Comparison of ENCODE assay signal across 13 cellular contexts in genomic region chr2:170013802-170014551, GRCh38.
A peak's percentile ranks its signal among the peaks of the same experiment; 100 is the strongest.
DNase-seq lines count a peak whose midpoint lies in the region; ATAC-seq and TF ChIP-seq lines count a peak whose summit lies in the region.
"Had no signal": no experiment of that assay in that cellular context is flagged by ENCODE, and none has a peak within 500 bp of the region (broad histone marks: within the 10 kb centered on the region; RNA-seq: fewer than 3 reads in every experiment).

No MANE protein-coding gene starts in this region.

- no peaks in the 10 kb centered on the region for H3K9me3 Mint-ChIP-seq in brain
- H3K9me3 Mint-ChIP-seq: immature natural killer cell, neural crest cell had no signal

- peak overlapping the region in 1 of 5 experiments; percentile 26 for H3K4me3 Mint-ChIP-seq in brain
- H3K4me3 Mint-ChIP-seq: immature natural killer cell, neural crest cell had no signal

- TF ChIP-seq CTCF in brain (conservative IDR thresholded peaks at IDR 0.05), result no peak

- peaks cover 35% of the 10 kb centered on the region for H3K36me3 Mint-ChIP-seq in brain

- ATAC-seq in GM19035 (IDR thresholded peaks at IDR 0.05; ENCODE audit: unreplicated experiment), result no peak

- DNase-seq in Ammon's horn (ENCODE audit: low spot score) (peak; percentile 54), NCI-H1694 (lab: John Stamatoyannopoulos, UW) (peak; percentile 72), inferior parietal cortex (ENCODE audit: extremely low spot score) (peak; percentile 70), T1000 (lab: John Stamatoyannopoulos, UW) (no peak), COLO829 (ENCODE audit: low spot score) (no peak), NCI-H69 (lab: John Stamatoyannopoulos, UW) (no peak)
- DNase-seq: DMS79, immature natural killer cell, NCI-H2029 treated with DMSO at 0.1 percent for 48 hours, upper lobe of left lung had no signal

- H3K27ac Mint-ChIP-seq in brain, result peak overlapping the region; percentile 34 to 63 (median 40)

- peaks cover 12% of the 10 kb centered on the region for H3K4me1 Mint-ChIP-seq in brain
- H3K4me1 Mint-ChIP-seq: immature natural killer cell had no signal

- no peaks in the 10 kb centered on the region for H3K27me3 Mint-ChIP-seq in brain

Comparison
In these comparisons a context has a peak if more than half of its experiments do, and no peak if none do; other contexts are left out.
1. DNase-seq: peak in Ammon's horn (single experiment), NCI-H1694 (single experiment) and inferior parietal cortex (single experiment); none in T1000 (single experiment), COLO829 (single experiment) and NCI-H69 (single experiment).